In the genomic region with DNA sequence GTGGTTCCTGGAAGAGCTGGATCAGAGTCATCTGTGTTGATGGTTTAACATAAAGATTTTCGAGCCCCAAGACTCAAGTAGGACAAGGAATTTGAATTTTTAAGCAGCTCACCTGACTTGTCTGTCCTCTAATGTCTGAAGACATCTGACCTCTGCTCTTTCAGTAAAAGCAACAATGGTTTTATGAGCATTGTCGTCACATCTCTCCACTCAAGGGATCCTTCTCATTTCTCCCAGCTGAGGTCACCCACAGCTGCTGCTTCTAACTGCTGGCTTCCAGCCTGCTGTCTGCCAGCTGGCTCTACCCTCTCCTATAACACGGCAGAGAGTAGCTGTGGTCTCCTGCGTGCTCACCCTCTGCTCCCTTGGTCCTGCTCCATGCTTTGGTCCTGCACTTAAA, we compare ENCODE assay signal across 8 cellular contexts. TPM values are rescaled to one million over a fixed set of nuclear protein-coding genes. Genes with fewer than 3 reads are reported as not detected.
DNase-seq lines count a peak whose midpoint lies in the region; ATAC-seq and TF ChIP-seq lines count a peak whose summit lies in the region.

No MANE protein-coding gene starts in this region.

- ATAC-seq in foreskin keratinocyte (peak; percentile 77), HG02840 (IDR thresholded peaks at IDR 0.05; ENCODE audit: low FRiP score, unreplicated experiment) (no peak)

- CTCF ChIA-PET in RWPE1 (lab: Yijun Ruan, JAX): interaction anchor here (0.8 to 2.9 kb wide), 4 partner anchors 112 to 658 kb away, joined by 3 to 22 read pairs (median 4); no protein-coding TSS in a partner anchor

- no peak for TF ChIP-seq POLR2A in stomach (IDR thresholded peaks at IDR 0.05)

- POLR2A ChIA-PET in RWPE1 (lab: Yijun Ruan, JAX; ENCODE audit: low non-redundant PET): no interaction called here

- intact Hi-C loops in stomach (cut with DNase I; ENCODE audit: low total_unique reads): no loop called here

- H3K27me3 ChIP-seq in foreskin keratinocyte: no peaks in the 10 kb centered on the region
- no peaks in the 10 kb centered on the region for H3K27me3 ChIP-seq in stomach

- DNase-seq in NCI-H748 (lab: John Stamatoyannopoulos, UW; ENCODE audit: unreplicated experiment): peak; percentile 47
- no peak for DNase-seq in NCI-H748 treated with DMSO at 0.1 percent for 48 hours (lab: John Stamatoyannopoulos, UW)
- DNase-seq in RWPE1 (ENCODE audit: low spot score): peak; percentile 34
- DNase-seq in foreskin keratinocyte: peak; percentile 70 to 91
- peak; percentile 82 for DNase-seq in renal cortical epithelial cell (ENCODE audit: low read depth)
- no peak for DNase-seq in cerebellum (ENCODE audit: low spot score)
- DNase-seq in stomach: no peak

- no peak for TF ChIP-seq EP300 in stomach (IDR thresholded peaks at IDR 0.05)

- 15 to 26% (median 23%) methylated on average over 4 of the region's 4 CpGs for WGBS in stomach, 5 donors

- peak overlapping the region; percentile 52 for H3K27ac ChIP-seq in RWPE1
- peak overlapping the region; percentile 0 for H3K27ac ChIP-seq in foreskin keratinocyte
- H3K27ac ChIP-seq in stomach: no peak overlapping the region

- no peaks in the 10 kb centered on the region for H3K36me3 ChIP-seq in stomach

- no peak overlapping the region for H3K4me3 ChIP-seq in stomach

- H3K4me1 ChIP-seq in foreskin keratinocyte (peaks cover 22% of the 10 kb centered on the region), stomach (peaks cover 0 to 23% (median 4%) of the 10 kb centered on the region in 4 donors)

- no peak for TF ChIP-seq CTCF in RWPE1 (conservative IDR thresholded peaks at IDR 0.05; ENCODE audit: low read depth)
- TF ChIP-seq CTCF in foreskin keratinocyte (conservative IDR thresholded peaks at IDR 0.05): peak; percentile 13
- TF ChIP-seq CTCF in stomach (IDR thresholded peaks at IDR 0.05): no peak

- H3K9me3 ChIP-seq in stomach: no peaks in the 10 kb centered on the region

RNA-seq across cellular contexts. Expression of a gene that starts 24.7 kb away (rescaled TPM):
- total RNA-seq in foreskin keratinocyte (132 and 136 TPM in 2 replicates), renal cortical epithelial cell (104 and 208 TPM in 2 replicates), cerebellum (175 TPM), stomach (100 to 1,000 TPM in 1 of 5 donors, 10 to 100 TPM in 4; 11.0 to 106 (median 65.6) TPM)
- polyA plus RNA-seq in foreskin keratinocyte (75.9 and 92.2 TPM in 2 replicates), stomach (10 to 100 TPM; 53.4 to 61.3 (median 53.5) TPM)

Comparison
In these comparisons a context has a peak if more than half of its experiments do, and no peak if none do; other contexts are left out.
1. DNase-seq: peak in NCI-H748 (single experiment), RWPE1 (single experiment), foreskin keratinocyte (2 of 2) and renal cortical epithelial cell (single experiment); none in NCI-H748 treated with DMSO at 0.1 percent for 48 hours (single experiment), cerebellum (single experiment) and stomach (single experiment).
2. H3K27ac ChIP-seq: peak in RWPE1 (single experiment) and foreskin keratinocyte (single experiment); none in stomach (0 of 5).